In genomic region chr1:84297546-84298244, GRCh38 we compare ENCODE assay signal across 8 cellular contexts. TPM values are rescaled to one million over a fixed set of nuclear protein-coding genes. Genes with fewer than 3 reads are reported as not detected.
DNase-seq lines count a peak whose midpoint lies in the region; ATAC-seq and TF ChIP-seq lines count a peak whose summit lies in the region.

No MANE protein-coding gene starts in this region.

- TF ChIP-seq CTCF in astrocyte of the spinal cord (IDR thresholded peaks at IDR 0.05; ENCODE audit: low read depth, low read length) = no peak
- no peak for TF ChIP-seq CTCF in mesothelial cell of epicardium (IDR thresholded peaks at IDR 0.05; ENCODE audit: unreplicated experiment)

- no peak for ATAC-seq in stimulated activated naive CD8-positive, alpha-beta T cell treated with anti-CD3 and anti-CD28 coated beads, Interleukin-15, Interleukin-2, amounts not matched to agents 100 U/mL and 50 U/mL, for 24 hours
- ATAC-seq in GM18867 (IDR thresholded peaks at IDR 0.05; ENCODE audit: unreplicated experiment) = no peak

- no peak for DNase-seq in stimulated activated naive CD8-positive, alpha-beta T cell treated with anti-CD3 and anti-CD28 coated beads, Interleukin-15, Interleukin-2, amounts not matched to agents 100 U/mL and 50 U/mL, for 24 hours
- DNase-seq in astrocyte of the spinal cord (ENCODE audit: low read depth, low spot score) (no peak), mesothelial cell of epicardium (ENCODE audit: low spot score in 2 of 2, unreplicated experiment in 2 of 2) (no peak), dermis blood vessel endothelial cell (no peak), NCI-H128 (lab: John Stamatoyannopoulos, UW; ENCODE audit: unreplicated experiment) (no peak), NCI-H2227 treated with DMSO at 0.1 percent for 48 hours (lab: John Stamatoyannopoulos, UW) (no peak)

- H3K4me1 Mint-ChIP-seq in stimulated activated naive CD8-positive, alpha-beta T cell treated with anti-CD3 and anti-CD28 coated beads, Interleukin-15, Interleukin-2, amounts not matched to agents 100 ng/mL and 50 ng/mL, for 24 hours (ENCODE audit: low read depth) = peaks cover 38% of the 10 kb centered on the region
- H3K4me1 Mint-ChIP-seq in mesothelial cell of epicardium = peaks cover 34% of the 10 kb centered on the region

- in situ Hi-C loops in astrocyte of the spinal cord (cut with HindIII; ENCODE audit: low sequenced_read_pairs) = no loop called here

- no peaks in the 10 kb centered on the region for H3K27me3 Mint-ChIP-seq in stimulated activated naive CD8-positive, alpha-beta T cell treated with anti-CD3 and anti-CD28 coated beads, Interleukin-15, Interleukin-2, amounts not matched to agents 100 ng/mL and 50 ng/mL, for 24 hours
- no peaks in the 10 kb centered on the region for H3K27me3 Mint-ChIP-seq in mesothelial cell of epicardium (ENCODE audit: low read depth)

- peak overlapping the region; percentile 87 for H3K4me3 Mint-ChIP-seq in stimulated activated naive CD8-positive, alpha-beta T cell treated with anti-CD3 and anti-CD28 coated beads, Interleukin-15, Interleukin-2, amounts not matched to agents 100 ng/mL and 50 ng/mL, for 24 hours
- H3K4me3 Mint-ChIP-seq in mesothelial cell of epicardium = peak overlapping the region; percentile 89

- peak overlapping the region; percentile 81 for H3K4me3 ChIP-seq in astrocyte of the spinal cord (ENCODE audit: low read depth, low read length)

- H3K27ac Mint-ChIP-seq in stimulated activated naive CD8-positive, alpha-beta T cell treated with anti-CD3 and anti-CD28 coated beads, Interleukin-15, Interleukin-2, amounts not matched to agents 100 ng/mL and 50 ng/mL, for 24 hours = peak overlapping the region; percentile 42
- H3K27ac Mint-ChIP-seq in mesothelial cell of epicardium = peak overlapping the region; percentile 76

- no peaks in the 10 kb centered on the region for H3K9me3 Mint-ChIP-seq in stimulated activated naive CD8-positive, alpha-beta T cell treated with anti-CD3 and anti-CD28 coated beads, Interleukin-15, Interleukin-2, amounts not matched to agents 100 ng/mL and 50 ng/mL, for 24 hours
- H3K9me3 Mint-ChIP-seq in mesothelial cell of epicardium = peaks cover 23% of the 10 kb centered on the region

- no peaks in the 10 kb centered on the region for H3K36me3 Mint-ChIP-seq in stimulated activated naive CD8-positive, alpha-beta T cell treated with anti-CD3 and anti-CD28 coated beads, Interleukin-15, Interleukin-2, amounts not matched to agents 100 ng/mL and 50 ng/mL, for 24 hours (ENCODE audit: low read depth)
- H3K36me3 Mint-ChIP-seq in mesothelial cell of epicardium = peaks cover 9% of the 10 kb centered on the region

RNA-seq across cellular contexts. Expression of gene SAMD13, which starts 3.8 kb away (rescaled TPM):
- 3.6 to 4.5 TPM (median 3.9 TPM) in 3 replicates for total RNA-seq in mesothelial cell of epicardium
- 1.0 and 1.5 TPM in 2 replicates for total RNA-seq in dermis blood vessel endothelial cell
